ENCODE assay signal across 9 cellular contexts in genomic region chr7:118104812-118105441, GRCh38.
DNase-seq lines count a peak whose midpoint lies in the region; ATAC-seq and TF ChIP-seq lines count a peak whose summit lies in the region.
"Had no signal": no experiment of that assay in that cellular context is flagged by ENCODE, and none has a peak within 500 bp of the region (broad histone marks: within the 10 kb centered on the region; RNA-seq: fewer than 3 reads in every experiment).

No MANE protein-coding gene starts in this region.

- TF ChIP-seq CTCF in activated CD8-positive, alpha-beta T cell treated with anti-CD3 and anti-CD28 coated beads for 36 hours (IDR thresholded peaks at IDR 0.05), result peak; percentile 61
- TF ChIP-seq CTCF in fibroblast of mammary gland (conservative IDR thresholded peaks at IDR 0.05; ENCODE audit: control insufficient read depth, insufficient read depth, low read depth, low read length) (peak; percentile 53), thyroid gland (IDR thresholded peaks at IDR 0.05) (peak in 4 of 6 experiments; percentile 16 to 60 (median 54)), ovary (IDR thresholded peaks at IDR 0.05) (peak in 1 of 3 donors; percentile 9)

- H3K27ac ChIP-seq in thyroid gland (no peak overlapping the region), ovary (no peak overlapping the region)
- H3K27ac ChIP-seq in naive thymus-derived CD4-positive, alpha-beta T cell (ENCODE audit: low read depth, low read length), result no peak overlapping the region

- no peaks in the 10 kb centered on the region for H3K27me3 ChIP-seq in thyroid gland
- no peaks in the 10 kb centered on the region for H3K27me3 ChIP-seq in ovary
- H3K27me3 ChIP-seq in naive thymus-derived CD4-positive, alpha-beta T cell (ENCODE audit: control insufficient read depth in 2 of 2, insufficient read depth in 2 of 2, low read length in 2 of 2), result no peaks in the 10 kb centered on the region

- H3K4me1 ChIP-seq in thyroid gland, result no peaks in the 10 kb centered on the region
- no peaks in the 10 kb centered on the region for H3K4me1 ChIP-seq in ovary (ENCODE audit: insufficient read depth)
- H3K4me1 ChIP-seq in naive thymus-derived CD4-positive, alpha-beta T cell (ENCODE audit: control insufficient read depth in 2 of 2, insufficient read depth in 2 of 2, low read length in 2 of 2), result no peaks in the 10 kb centered on the region

- WGBS in thyroid gland, 2 donors, result 9 to 17% methylated on average over 2 of the region's 2 CpGs
- WGBS in ovary, 3 donors, result 3 to 10% (median 7%) methylated on average over 2 of the region's 2 CpGs

- no peaks in the 10 kb centered on the region for H3K9me3 ChIP-seq in thyroid gland
- no peaks in the 10 kb centered on the region for H3K9me3 ChIP-seq in ovary
- H3K9me3 ChIP-seq in naive thymus-derived CD4-positive, alpha-beta T cell (ENCODE audit: control insufficient read depth in 2 of 3, low read length in 3 of 3), result no peaks in the 10 kb centered on the region

- H3K4me1 Mint-ChIP-seq in activated CD8-positive, alpha-beta T cell treated with anti-CD3 and anti-CD28 coated beads for 36 hours (ENCODE audit: low read depth), result no peaks in the 10 kb centered on the region
- H3K4me1 Mint-ChIP-seq in activated CD8-positive, alpha-beta T cell treated with anti-CD3 and anti-CD28 coated beads, Interleukin-2, amount 10 ng/mL, durations not matched to agents 7 days and 5 days (ENCODE audit: low read depth), result no peaks in the 10 kb centered on the region
- H3K4me1 Mint-ChIP-seq in naive thymus-derived CD4-positive, alpha-beta T cell, result no peaks in the 10 kb centered on the region
- H3K4me1 Mint-ChIP-seq: activated naive CD4-positive, alpha-beta T cell treated with anti-CD3 and anti-CD28 coated beads, Interleukin-2, amount 50 U/mL, for 24 hours had no signal

- no peak for TF ChIP-seq POLR2A in thyroid gland (IDR thresholded peaks at IDR 0.05)
- no peak for TF ChIP-seq POLR2A in ovary (IDR thresholded peaks at IDR 0.05)

- H3K4me3 ChIP-seq in fibroblast of mammary gland (ENCODE audit: control insufficient read depth, low read depth, low read length), result no peak overlapping the region
- H3K4me3 ChIP-seq in thyroid gland (replicated peaks in 1 of 3), result no peak overlapping the region
- H3K4me3 ChIP-seq in ovary, result no peak overlapping the region
- H3K4me3 ChIP-seq in naive thymus-derived CD4-positive, alpha-beta T cell (ENCODE audit: low read length), result no peak overlapping the region

- H3K27me3 Mint-ChIP-seq in activated CD8-positive, alpha-beta T cell treated with anti-CD3 and anti-CD28 coated beads for 36 hours, result peaks cover 4% of the 10 kb centered on the region
- H3K27me3 Mint-ChIP-seq in activated CD8-positive, alpha-beta T cell treated with anti-CD3 and anti-CD28 coated beads, Interleukin-2, amount 10 ng/mL, durations not matched to agents 7 days and 5 days (ENCODE audit: low read depth), result peaks cover 4% of the 10 kb centered on the region
- H3K27me3 Mint-ChIP-seq in naive thymus-derived CD4-positive, alpha-beta T cell, result peaks cover 0 to 13% (median 2%) of the 10 kb centered on the region in 5 donors

- no peak for ATAC-seq in activated CD8-positive, alpha-beta T cell treated with anti-CD3 and anti-CD28 coated beads for 36 hours
- no peak for ATAC-seq in activated CD8-positive, alpha-beta T cell treated with anti-CD3 and anti-CD28 coated beads, Interleukin-2, amount 10 ng/mL, durations not matched to agents 7 days and 5 days
- peak; percentile 83 for ATAC-seq in HG03565 (IDR thresholded peaks at IDR 0.05; ENCODE audit: unreplicated experiment)
- no peak for ATAC-seq in naive thymus-derived CD4-positive, alpha-beta T cell

- no peaks in the 10 kb centered on the region for H3K36me3 ChIP-seq in thyroid gland
- no peaks in the 10 kb centered on the region for H3K36me3 ChIP-seq in ovary
- H3K36me3 ChIP-seq in naive thymus-derived CD4-positive, alpha-beta T cell (ENCODE audit: control insufficient read depth in 2 of 3, insufficient read depth in 3 of 3, low read length in 3 of 3), result no peaks in the 10 kb centered on the region

- no peaks in the 10 kb centered on the region for H3K36me3 Mint-ChIP-seq in activated CD8-positive, alpha-beta T cell treated with anti-CD3 and anti-CD28 coated beads for 36 hours (ENCODE audit: low read depth)
- H3K36me3 Mint-ChIP-seq in activated CD8-positive, alpha-beta T cell treated with anti-CD3 and anti-CD28 coated beads, Interleukin-2, amount 10 ng/mL, durations not matched to agents 7 days and 5 days (ENCODE audit: low read depth), result no peaks in the 10 kb centered on the region
- no peaks in the 10 kb centered on the region for H3K36me3 Mint-ChIP-seq in naive thymus-derived CD4-positive, alpha-beta T cell
- H3K36me3 Mint-ChIP-seq: activated naive CD4-positive, alpha-beta T cell treated with anti-CD3 and anti-CD28 coated beads, Interleukin-2, amount 50 U/mL, for 24 hours had no signal

- no peaks in the 10 kb centered on the region for H3K9me3 Mint-ChIP-seq in activated CD8-positive, alpha-beta T cell treated with anti-CD3 and anti-CD28 coated beads for 36 hours
- H3K9me3 Mint-ChIP-seq in activated CD8-positive, alpha-beta T cell treated with anti-CD3 and anti-CD28 coated beads, Interleukin-2, amount 10 ng/mL, durations not matched to agents 7 days and 5 days (ENCODE audit: insufficient read depth), result no peaks in the 10 kb centered on the region
- peaks cover 0 to 4% (median 0%) of the 10 kb centered on the region in 11 donors for H3K9me3 Mint-ChIP-seq in naive thymus-derived CD4-positive, alpha-beta T cell
- H3K9me3 Mint-ChIP-seq: activated naive CD4-positive, alpha-beta T cell treated with anti-CD3 and anti-CD28 coated beads, Interleukin-2, amount 50 U/mL, for 24 hours had no signal

- H3K27ac Mint-ChIP-seq in activated CD8-positive, alpha-beta T cell treated with anti-CD3 and anti-CD28 coated beads for 36 hours, result no peak overlapping the region
- H3K27ac Mint-ChIP-seq in activated CD8-positive, alpha-beta T cell treated with anti-CD3 and anti-CD28 coated beads, Interleukin-2, amount 10 ng/mL, durations not matched to agents 7 days and 5 days, result no peak overlapping the region
- no peak overlapping the region for H3K27ac Mint-ChIP-seq in naive thymus-derived CD4-positive, alpha-beta T cell
- H3K27ac Mint-ChIP-seq: activated naive CD4-positive, alpha-beta T cell treated with anti-CD3 and anti-CD28 coated beads, Interleukin-2, amount 50 U/mL, for 24 hours had no signal

- DNase-seq in activated CD8-positive, alpha-beta T cell treated with anti-CD3 and anti-CD28 coated beads for 36 hours, result no peak
- DNase-seq in activated CD8-positive, alpha-beta T cell treated with anti-CD3 and anti-CD28 coated beads, Interleukin-2, amount 10 ng/mL, durations not matched to agents 7 days and 5 days, result no peak
- DNase-seq in RKO (ENCODE audit: low spot score) (peak; percentile 70), fibroblast of mammary gland (ENCODE audit: low read depth) (peak; percentile 45), thyroid gland (no peak), ovary (no peak)
- no peak for DNase-seq in naive thymus-derived CD4-positive, alpha-beta T cell

- CTCF ChIA-PET in activated CD8-positive, alpha-beta T cell treated with anti-CD3 and anti-CD28 coated beads for 36 hours (lab: Charles Lee), result no interaction called here
- CTCF ChIA-PET in activated CD8-positive, alpha-beta T cell treated with anti-CD3 and anti-CD28 coated beads, Interleukin-2, amount 10 ng/mL, durations not matched to agents 7 days and 5 days (lab: Charles Lee), result no interaction called here
- CTCF ChIA-PET in naive thymus-derived CD4-positive, alpha-beta T cell (lab: Charles Lee), result interaction anchor here (0.8 kb wide), 1 partner anchor 15 kb away, joined by 3 read pairs; no protein-coding TSS in a partner anchor

- H3K4me3 Mint-ChIP-seq in activated CD8-positive, alpha-beta T cell treated with anti-CD3 and anti-CD28 coated beads for 36 hours, result no peak overlapping the region
- H3K4me3 Mint-ChIP-seq in activated CD8-positive, alpha-beta T cell treated with anti-CD3 and anti-CD28 coated beads, Interleukin-2, amount 10 ng/mL, durations not matched to agents 7 days and 5 days, result no peak overlapping the region
- no peak overlapping the region for H3K4me3 Mint-ChIP-seq in naive thymus-derived CD4-positive, alpha-beta T cell
- H3K4me3 Mint-ChIP-seq: activated naive CD4-positive, alpha-beta T cell treated with anti-CD3 and anti-CD28 coated beads, Interleukin-2, amount 50 U/mL, for 24 hours had no signal

- POLR2A ChIA-PET in activated CD8-positive, alpha-beta T cell treated with anti-CD3 and anti-CD28 coated beads for 36 hours (lab: Charles Lee), result no interaction called here
- POLR2A ChIA-PET in activated CD8-positive, alpha-beta T cell treated with anti-CD3 and anti-CD28 coated beads, Interleukin-2, amount 10 ng/mL, durations not matched to agents 7 days and 5 days (lab: Charles Lee), result no interaction called here
- POLR2A ChIA-PET in naive thymus-derived CD4-positive, alpha-beta T cell (lab: Charles Lee), result no interaction called here

- TF ChIP-seq EP300 in ovary (IDR thresholded peaks at IDR 0.05), result no peak

- intact Hi-C loops in activated CD8-positive, alpha-beta T cell treated with anti-CD3 and anti-CD28 coated beads for 36 hours (cut with micrococcal nuclease), result no loop called here
- intact Hi-C loops in thyroid gland (cut with DNase I) (loop anchor here (10.0 kb wide), 1 partner anchor 350 kb away; no protein-coding TSS in a partner anchor), ovary (cut with DNase I) (no loop called here)
- intact Hi-C loops in naive thymus-derived CD4-positive, alpha-beta T cell (cut with micrococcal nuclease), result no loop called here

Comparison
In these comparisons a context has a peak if more than half of its experiments do, and no peak if none do; other contexts are left out.
1. DNase-seq: peak in RKO (single experiment) and fibroblast of mammary gland (single experiment); none in activated CD8-positive, alpha-beta T cell treated with anti-CD3 and anti-CD28 coated beads for 36 hours (single experiment), activated CD8-positive, alpha-beta T cell treated with anti-CD3 and anti-CD28 coated beads, Interleukin-2, amount 10 ng/mL, durations not matched to agents 7 days and 5 days (single experiment), thyroid gland (0 of 2), ovary (0 of 5) and naive thymus-derived CD4-positive, alpha-beta T cell (0 of 9).